Comparison of ENCODE assay signal across 15 cellular contexts in genomic region chr1:54378884-54379445, GRCh38. TPM values are rescaled to one million over a fixed set of nuclear protein-coding genes. Genes with fewer than 3 reads are reported as not detected.
DNase-seq lines count a peak whose midpoint lies in the region; ATAC-seq, FAIRE-seq and TF ChIP-seq lines count a peak whose summit lies in the region.
"Had no signal": no experiment of that assay in that cellular context is flagged by ENCODE, and none has a peak within 500 bp of the region (broad histone marks: within the 10 kb centered on the region; RNA-seq: fewer than 3 reads in every experiment).

No MANE protein-coding gene starts in this region.

- no peaks in the 10 kb centered on the region for H3K9me1 ChIP-seq in K562 (ENCODE audit: control insufficient read depth, insufficient read depth, low read length)

- no peak for ATAC-seq in activated naive CD8-positive, alpha-beta T cell treated with anti-CD3 and anti-CD28 coated beads, Interleukin-2, amount 50 U/mL, for 24 hours
- ATAC-seq in K562 (no peak), GM21786 (IDR thresholded peaks at IDR 0.05; ENCODE audit: unreplicated experiment) (no peak)

- peaks cover 52% of the 10 kb centered on the region; the same call in 2 of the 3 replicates for H3K36me3 ChIP-seq in K562 (ENCODE audit: control insufficient read depth, insufficient read depth, low read length)
- peaks cover 70% of the 10 kb centered on the region for H3K36me3 ChIP-seq in thymus (ENCODE audit: control insufficient read depth, insufficient read depth)

- intact Hi-C loops in K562 (cut with micrococcal nuclease) = no loop called here

- POLR2A ChIA-PET in K562 (lab: Yijun Ruan, JAX) = interaction anchor here (0.6 kb wide), 1 partner anchor 157 kb away, joined by 3 read pairs; no protein-coding TSS in a partner anchor

- no peak overlapping the region for H3K4me3 Mint-ChIP-seq in activated naive CD8-positive, alpha-beta T cell treated with anti-CD3 and anti-CD28 coated beads, Interleukin-2, amount 50 U/mL, for 24 hours
- H3K4me3 Mint-ChIP-seq in activated naive CD8-positive, alpha-beta T cell treated with anti-CD3 and anti-CD28 coated beads for 36 hours = no peak overlapping the region
- peak overlapping the region; percentile 31 for H3K4me3 Mint-ChIP-seq in mesothelial cell of epicardium

- H3K9me3 ChIP-seq in K562 (replicated peaks; ENCODE audit: control insufficient read depth, insufficient read depth, low read depth, low read length) (no peaks in the 10 kb centered on the region), thymus (ENCODE audit: control insufficient read depth) (no peaks in the 10 kb centered on the region)

- peaks cover 89% of the 10 kb centered on the region for H3K79me2 ChIP-seq in K562 (ENCODE audit: control insufficient read depth, insufficient read depth, low read length)

- no peak for TF ChIP-seq EP300 in K562 (IDR thresholded peaks at IDR 0.05; ENCODE audit: low read length)

- peaks cover 15% of the 10 kb centered on the region; the same call in 1 of the 2 replicates for H4K20me1 ChIP-seq in K562 (replicated peaks; ENCODE audit: control insufficient read depth, insufficient read depth, low read length)

- no peak overlapping the region for H3K4me2 ChIP-seq in K562 (ENCODE audit: insufficient read depth, low read length)

- H3K36me3 Mint-ChIP-seq in activated naive CD8-positive, alpha-beta T cell treated with anti-CD3 and anti-CD28 coated beads, Interleukin-2, amount 50 U/mL, for 24 hours (ENCODE audit: low read depth) = peaks cover 8% of the 10 kb centered on the region
- H3K36me3 Mint-ChIP-seq in activated naive CD8-positive, alpha-beta T cell treated with anti-CD3 and anti-CD28 coated beads for 36 hours = peaks cover 28% of the 10 kb centered on the region
- H3K36me3 Mint-ChIP-seq in mesothelial cell of epicardium = peaks cover 15% of the 10 kb centered on the region

- CTCF ChIA-PET in K562 (lab: Yijun Ruan, JAX; ENCODE audit: low intra/inter-chr PET ratio) = no interaction called here

- DNase-seq in activated naive CD8-positive, alpha-beta T cell treated with anti-CD3 and anti-CD28 coated beads, Interleukin-2, amount 50 U/mL, for 24 hours = no peak
- no peak for DNase-seq in activated naive CD8-positive, alpha-beta T cell treated with anti-CD3 and anti-CD28 coated beads for 36 hours
- DNase-seq in K562 (ENCODE audit: extremely low read depth in 1 of 4, low spot score in 3 of 4) (no peak), mesothelial cell of epicardium (ENCODE audit: low spot score in 2 of 2, unreplicated experiment in 2 of 2) (no peak), NCI-H2196 treated with DMSO at 0.1 percent for 48 hours (lab: John Stamatoyannopoulos, UW; ENCODE audit: unreplicated experiment) (no peak), NCI-H1105 (lab: John Stamatoyannopoulos, UW) (no peak)
- DNase-seq: activated CD4-positive, CD25-positive, alpha-beta regulatory T cell treated with anti-CD3 and anti-CD28 coated beads, Interleukin-2, amount 50 U/mL, for 72 hours; HCEC 1CT; NCI-H187 treated with DMSO at 0.1 percent for 48 hours; stimulated activated CD4-positive, alpha-beta T cell treated with anti-CD3 and anti-CD28 coated beads, Interleukin-4, amount 100 ng/mL, for 24 hours; SW 1271 had no signal

- H3K4me1 Mint-ChIP-seq in activated naive CD8-positive, alpha-beta T cell treated with anti-CD3 and anti-CD28 coated beads, Interleukin-2, amount 50 U/mL, for 24 hours = peaks cover 67% of the 10 kb centered on the region
- H3K4me1 Mint-ChIP-seq in activated naive CD8-positive, alpha-beta T cell treated with anti-CD3 and anti-CD28 coated beads for 36 hours = peaks cover 76% of the 10 kb centered on the region
- peaks cover 65% of the 10 kb centered on the region for H3K4me1 Mint-ChIP-seq in mesothelial cell of epicardium

- peaks cover 50 to 59% of the 10 kb centered on the region in 2 experiments for H3K4me1 ChIP-seq in K562 (replicated peaks in 1 of 2; ENCODE audit: control insufficient read depth in 2 of 2, insufficient read depth in 2 of 2, low read length in 2 of 2)
- H3K4me1 ChIP-seq in thymus (ENCODE audit: control insufficient read depth, insufficient read depth, low read length) = peaks cover 25% of the 10 kb centered on the region

- no peak overlapping the region for H2AFZ ChIP-seq in K562 (ENCODE audit: low read depth, low read length)

- H3K27me3 Mint-ChIP-seq in activated naive CD8-positive, alpha-beta T cell treated with anti-CD3 and anti-CD28 coated beads, Interleukin-2, amount 50 U/mL, for 24 hours = no peaks in the 10 kb centered on the region
- no peaks in the 10 kb centered on the region for H3K27me3 Mint-ChIP-seq in activated naive CD8-positive, alpha-beta T cell treated with anti-CD3 and anti-CD28 coated beads for 36 hours
- H3K27me3 Mint-ChIP-seq in mesothelial cell of epicardium (ENCODE audit: low read depth) = no peaks in the 10 kb centered on the region

- in situ Hi-C loops in K562 (cut with MboI) = no loop called here

- H3K27ac ChIP-seq in K562 (ENCODE audit: extremely low read depth, low read depth, low read length) (peak overlapping the region; percentile 91; the same call in 2 of the 3 replicates), thymus (ENCODE audit: low read depth) (peak overlapping the region; percentile 31)
- H3K27ac ChIP-seq: epithelial cell of prostate had no signal

- WGBS in K562 (ENCODE audit: insufficient coverage, low coverage, missing lambda C conversion rate) = 83% methylated on average over 13 of the region's 15 CpGs
- 70% methylated on average over 15 of the region's 15 CpGs for WGBS in thymus

- TF ChIP-seq POLR2A in K562 (conservative IDR thresholded peaks at IDR 0.05) = no peak

- no TSS peak for BruUV-seq in K562 (replicated peaks; lab: Mats Ljungman, UMichigan)

- TF ChIP-seq CTCF in K562 (IDR thresholded peaks at IDR 0.05 in 2 of 3, conservative IDR thresholded peaks at IDR 0.05 in 1 of 3; ENCODE audit: insufficient read depth in 2 of 3, low read depth in 1 of 3, low read length in 3 of 3) (no peak), mesothelial cell of epicardium (IDR thresholded peaks at IDR 0.05; ENCODE audit: unreplicated experiment) (no peak)

- H3K27me3 ChIP-seq in K562 (ENCODE audit: control insufficient read depth in 2 of 2, insufficient read depth in 2 of 2, low read length in 2 of 2) (no peaks in the 10 kb centered on the region), thymus (ENCODE audit: control insufficient read depth, insufficient read depth) (no peaks in the 10 kb centered on the region)

- no peaks in the 10 kb centered on the region for H3K9me3 Mint-ChIP-seq in activated naive CD8-positive, alpha-beta T cell treated with anti-CD3 and anti-CD28 coated beads, Interleukin-2, amount 50 U/mL, for 24 hours
- no peaks in the 10 kb centered on the region for H3K9me3 Mint-ChIP-seq in activated naive CD8-positive, alpha-beta T cell treated with anti-CD3 and anti-CD28 coated beads for 36 hours
- no peaks in the 10 kb centered on the region for H3K9me3 Mint-ChIP-seq in mesothelial cell of epicardium

- no peak for FAIRE-seq in K562 (lab: Jason Lieb, UNC)
- FAIRE-seq: A204.1 had no signal

- H3K4me3 ChIP-seq in K562 (no peak overlapping the region), thymus (ENCODE audit: low read length) (no peak overlapping the region)

- TF ChIP-seq RAD21 in K562 (CRISPR knock-in tag; conservative IDR thresholded peaks at IDR 0.05 in 1 of 2, IDR thresholded peaks at IDR 0.05 in 1 of 2) = no peak

- peak overlapping the region; percentile 18 for H3K27ac Mint-ChIP-seq in activated naive CD8-positive, alpha-beta T cell treated with anti-CD3 and anti-CD28 coated beads, Interleukin-2, amount 50 U/mL, for 24 hours
- no peak overlapping the region for H3K27ac Mint-ChIP-seq in activated naive CD8-positive, alpha-beta T cell treated with anti-CD3 and anti-CD28 coated beads for 36 hours
- peak overlapping the region; percentile 96 for H3K27ac Mint-ChIP-seq in mesothelial cell of epicardium

- H3K9ac ChIP-seq in K562 (ENCODE audit: insufficient read depth in 1 of 2, low read depth in 2 of 2, low read length in 2 of 2) = peak overlapping the region in 1 of 2 experiments; percentile 87; a peak in 2 of 4 replicates

TF ChIP-seq in K562, 482 proteins besides CTCF, POLR2A, EP300 and RAD21 (continues in another document):
- TF ChIP-seq CTCFL (IDR thresholded peaks at IDR 0.05; ENCODE audit: borderline replicate concordance, insufficient read depth, low read depth, low read length, poor library complexity, severe bottlenecking) = no peak

RNA-seq across cellular contexts. Expression of gene SSBP3, which starts 27.2 kb away (rescaled TPM):
- 10 to 100 TPM; 62.8 to 65.4 TPM for total RNA-seq in activated naive CD8-positive, alpha-beta T cell treated with anti-CD3 and anti-CD28 coated beads for 36 hours
- total RNA-seq in K562 (2011; cell fraction: chromatin; rRNA removed; ENCODE audit: low replicate concordance) = 55.7 and 82.4 TPM in 2 replicates
- 34.6 and 49.5 TPM in 2 replicates for total RNA-seq in K562 (2011; cell fraction: nucleolus; rRNA removed)
- total RNA-seq in K562 (2011; cell fraction: nucleoplasm; rRNA removed) = 48.8 and 81.9 TPM in 2 replicates
- total RNA-seq in K562 (2014; rRNA removed) (23.8 and 36.9 TPM in 2 replicates), K562 (2014; rRNA removed; fragmentation: Illumina TruSeq; extraction: Trizol) (33.8 and 44.0 TPM in 2 replicates), K562 (2015; rRNA removed; fragmentation: Illumina TruSeq; extraction: Trizol) (39.8 and 45.1 TPM in 2 replicates), K562 (2021) (102 and 106 TPM in 2 replicates), mesothelial cell of epicardium (171 to 188 TPM (median 172 TPM) in 3 replicates)
- polyA plus RNA-seq in K562 (2011; rRNA removed) (17.6 and 43.9 TPM in 2 replicates), K562 (2014; fragmentation: Illumina TruSeq; extraction: Trizol) (107 and 108 TPM in 2 replicates), K562 (2014; fragmentation: Nextera tagmentation; extraction: Ambion mirVana) (1 to 10 TPM; 8.7 TPM), K562 (2014; rRNA removed) (51.4 and 68.8 TPM in 2 replicates), thymus (55.7 TPM)
- polyA plus RNA-seq in K562 (2011; cell fraction: cytosol; rRNA removed) = 18.4 and 40.7 TPM in 2 replicates
- polyA plus RNA-seq in K562 (2011; cell fraction: nucleus; rRNA removed) = 39.0 and 40.4 TPM in 2 replicates
- polyA plus RNA-seq in K562 (2012) = 79.9 and 107 TPM in 2 replicates
- polyA minus RNA-seq in K562 (2011; rRNA and poly(A)+ RNA removed) = 13.2 and 17.4 TPM in 2 replicates
- 21.6 and 33.8 TPM in 2 replicates for polyA minus RNA-seq in K562 (2011; cell fraction: cytosol; rRNA and poly(A)+ RNA removed)
- polyA minus RNA-seq in K562 (2011; cell fraction: nucleus; rRNA and poly(A)+ RNA removed) = 9.7 and 14.1 TPM in 2 replicates
